8 cellular contexts compared by ENCODE assay signal in genomic region chr15:66497502-66498455, GRCh38. TPM values are rescaled to one million over a fixed set of nuclear protein-coding genes. Genes with fewer than 3 reads are reported as not detected.
DNase-seq lines count a peak whose midpoint lies in the region; ATAC-seq and TF ChIP-seq lines count a peak whose summit lies in the region.

Gene SNAPC5 (minus strand): TSS chr15:66497762. CDS start chr15:66497731, 31 bp downstream.

- in situ Hi-C loops in mammary epithelial cell (cut with MboI; ENCODE audit: low sequenced_read_pairs in 2 of 2), result no loop called here

- no peak for DNase-seq in AG04449 (ENCODE audit: low read depth, low spot score)
- peak; percentile 96 for DNase-seq in NCI-H2227 (lab: John Stamatoyannopoulos, UW; ENCODE audit: unreplicated experiment)
- peak; percentile 96 for DNase-seq in WERI-Rb-1
- DNase-seq in mammary epithelial cell, result peak; percentile 93
- peak; percentile 93 for DNase-seq in iPS-NIHi11 (ENCODE audit: low spot score)
- DNase-seq in smooth muscle cell of the brain vasculature (ENCODE audit: low read depth, low spot score), result peak; percentile 92

- H3K79me2 ChIP-seq in mammary epithelial cell (ENCODE audit: insufficient read depth, low read length), result peaks cover 53% of the 10 kb centered on the region

- H3K27me3 ChIP-seq in WERI-Rb-1 (ENCODE audit: insufficient read depth, low read depth, severe bottlenecking) (no peaks in the 10 kb centered on the region), mammary epithelial cell (ENCODE audit: insufficient read depth, low read length) (no peaks in the 10 kb centered on the region)

- intact Hi-C loops in mammary epithelial cell (cut with micrococcal nuclease), result loop anchor here (1.0 to 5.0 kb wide), 6 partner anchors 35 to 515 kb away; partner anchors contain the start of genes MAP2K1 and TIPIN

- H3K4me3 ChIP-seq in AG04449 (ENCODE audit: low read depth, low read length) (peak within 1 kb of the TSS; percentile 94), WERI-Rb-1 (ENCODE audit: low read depth, low read length) (peak within 1 kb of the TSS; percentile 77), mammary epithelial cell (replicated peaks in 1 of 3; ENCODE audit: insufficient read depth in 1 of 3, low read depth in 2 of 3, low read length in 3 of 3) (peak within 1 kb of the TSS; percentile 65 to 84 (median 66))

- peak within 1 kb of the TSS; percentile 54 for H2AFZ ChIP-seq in mammary epithelial cell (ENCODE audit: low read depth, low read length)

- 6% methylated on average over 29 of the region's 43 CpGs for WGBS in mammary epithelial cell (ENCODE audit: low coverage, missing lambda C conversion rate)

- CTCF ChIA-PET in AG04449 (lab: Yijun Ruan, JAX), result interaction anchor here (0.6 to 6.1 kb wide), 68 partner anchors 9 to 600 kb away, joined by 3 to 112 read pairs (median 4); partner anchors contain the start of genes LCTL, MAP2K1, MEGF11 and TIPIN
- CTCF ChIA-PET in mammary epithelial cell (lab: Charles Lee; ENCODE audit: low non-redundant PET), result no interaction called here

- peak within 1 kb of the TSS; percentile 81 for H3K4me2 ChIP-seq in mammary epithelial cell (ENCODE audit: insufficient read depth, low read depth, low read length)

- peak within 1 kb of the TSS; percentile 71 for H3K9ac ChIP-seq in mammary epithelial cell (ENCODE audit: insufficient read depth, low read length)

- dilution Hi-C loops in mammary epithelial cell (cut with HindIII; ENCODE audit: low sequenced_read_pairs), result no loop called here

- H3K9me3 ChIP-seq in WERI-Rb-1 (ENCODE audit: severe bottlenecking), result no peaks in the 10 kb centered on the region
- H3K9me3 ChIP-seq in mammary epithelial cell (replicated peaks; ENCODE audit: insufficient read depth, low read length), result no peaks in the 10 kb centered on the region

- ATAC-seq in GM18867 (IDR thresholded peaks at IDR 0.05; ENCODE audit: unreplicated experiment), result peak; percentile 81
- peak; percentile 77 for ATAC-seq in HG03108 (IDR thresholded peaks at IDR 0.05; ENCODE audit: unreplicated experiment)

- H4K20me1 ChIP-seq in mammary epithelial cell (ENCODE audit: insufficient read depth, low read length), result peaks cover 7% of the 10 kb centered on the region

- H3K27ac ChIP-seq in WERI-Rb-1, result peak within 1 kb of the TSS; percentile 82
- peak within 1 kb of the TSS; percentile 73 for H3K27ac ChIP-seq in mammary epithelial cell (ENCODE audit: insufficient read depth, low read depth, low read length)

- POLR2A ChIA-PET in AG04449 (lab: Yijun Ruan, JAX), result interaction anchor here (0.6 to 3.6 kb wide), 6 partner anchors 9 to 111 kb away, joined by 3 to 19 read pairs (median 4); partner anchors contain the start of gene MAP2K1

- H3K36me3 ChIP-seq in WERI-Rb-1 (peaks cover 84% of the 10 kb centered on the region), mammary epithelial cell (ENCODE audit: insufficient read depth, low read length) (peaks cover 42% of the 10 kb centered on the region)

- H3K4me1 ChIP-seq in mammary epithelial cell (ENCODE audit: insufficient read depth, low read length), result peaks cover 18% of the 10 kb centered on the region

- no TSS peak for BruUV-seq in mammary epithelial cell (replicated peaks; lab: Mats Ljungman, UMichigan)

- peak; percentile 95 for TF ChIP-seq CTCF in AG04449 (IDR thresholded peaks at IDR 0.05; ENCODE audit: insufficient read depth, low read length, missing control alignments)
- TF ChIP-seq CTCF in WERI-Rb-1 (IDR thresholded peaks at IDR 0.05; ENCODE audit: low read depth, low read length), result peak; percentile 81
- TF ChIP-seq CTCF in mammary epithelial cell (conservative IDR thresholded peaks at IDR 0.05 in 1 of 2, IDR thresholded peaks at IDR 0.05 in 1 of 2; ENCODE audit: extremely low read depth in 1 of 2, insufficient read depth in 1 of 2, low read depth in 1 of 2, low read length in 2 of 2), result peak; percentile 88 to 96

RNA-seq across cellular contexts. Expression of gene SNAPC5, which starts in this region (rescaled TPM):
- total RNA-seq in mammary epithelial cell, result 10 to 100 TPM; 11.2 to 21.3 TPM
- 25.4 TPM for polyA plus RNA-seq in mammary epithelial cell
- polyA minus RNA-seq in mammary epithelial cell, result 1.4 TPM
